16 cellular contexts compared by ENCODE assay signal in genomic region chr16:85989863-85990643, GRCh38.
DNase-seq lines count a peak whose midpoint lies in the region; ATAC-seq and TF ChIP-seq lines count a peak whose summit lies in the region.
"Had no signal": no experiment of that assay in that cellular context is flagged by ENCODE, and none has a peak within 500 bp of the region (broad histone marks: within the 10 kb centered on the region; RNA-seq: fewer than 3 reads in every experiment).

No MANE protein-coding gene starts in this region.

- no peaks in the 10 kb centered on the region for H3F3A ChIP-seq in smooth muscle cell (ENCODE audit: low read depth)

- peak overlapping the region; percentile 91 for H3K27ac Mint-ChIP-seq in activated CD8-positive, alpha-beta T cell treated with anti-CD3 and anti-CD28 coated beads for 36 hours
- H3K27ac Mint-ChIP-seq in activated CD8-positive, alpha-beta T cell treated with anti-CD3 and anti-CD28 coated beads, Interleukin-2, amount 10 ng/mL, durations not matched to agents 7 days and 5 days: no peak overlapping the region
- H3K27ac Mint-ChIP-seq: dendritic cell treated with granulocyte-macrophage colony-stimulating factor and Interleukin-4, amounts not matched to agents 40 ng/mL and 50 ng/mL, for 4 days had no signal

- H3K4me1 ChIP-seq in smooth muscle cell (ENCODE audit: low read depth): no peaks in the 10 kb centered on the region

- no peak overlapping the region for H2AFZ ChIP-seq in smooth muscle cell (ENCODE audit: low read depth)

- peaks cover 3% of the 10 kb centered on the region for H3K27me3 ChIP-seq in smooth muscle cell (ENCODE audit: low read depth)

- H3K36me3 Mint-ChIP-seq in activated CD8-positive, alpha-beta T cell treated with anti-CD3 and anti-CD28 coated beads for 36 hours (ENCODE audit: low read depth): peaks cover 5% of the 10 kb centered on the region
- H3K36me3 Mint-ChIP-seq in activated CD8-positive, alpha-beta T cell treated with anti-CD3 and anti-CD28 coated beads, Interleukin-2, amount 10 ng/mL, durations not matched to agents 7 days and 5 days (ENCODE audit: low read depth): no peaks in the 10 kb centered on the region
- H3K36me3 Mint-ChIP-seq: T-cell had no signal

- H3K9me3 ChIP-seq in smooth muscle cell (replicated peaks; ENCODE audit: low read depth): no peaks in the 10 kb centered on the region
- H3K9me3 ChIP-seq: heart right ventricle, neutrophil had no signal

- peaks cover 4% of the 10 kb centered on the region for H3K9me3 Mint-ChIP-seq in activated CD8-positive, alpha-beta T cell treated with anti-CD3 and anti-CD28 coated beads for 36 hours
- H3K9me3 Mint-ChIP-seq in activated CD8-positive, alpha-beta T cell treated with anti-CD3 and anti-CD28 coated beads, Interleukin-2, amount 10 ng/mL, durations not matched to agents 7 days and 5 days (ENCODE audit: insufficient read depth): no peaks in the 10 kb centered on the region
- H3K9me3 Mint-ChIP-seq: dendritic cell treated with granulocyte-macrophage colony-stimulating factor and Interleukin-4, amounts not matched to agents 40 ng/mL and 50 ng/mL, for 4 days; T-cell had no signal

- H3K4me3 ChIP-seq in smooth muscle cell: no peak overlapping the region
- H3K4me3 ChIP-seq: heart right ventricle had no signal

- H3K27ac ChIP-seq in caudate nucleus (ENCODE audit: low read depth, low read length) (peak overlapping the region; percentile 96), smooth muscle cell (ENCODE audit: low read depth) (no peak overlapping the region)
- H3K27ac ChIP-seq: C4-2B, heart right ventricle, neutrophil had no signal

- peak overlapping the region; percentile 22 for H3K4me3 Mint-ChIP-seq in activated CD8-positive, alpha-beta T cell treated with anti-CD3 and anti-CD28 coated beads for 36 hours
- no peak overlapping the region for H3K4me3 Mint-ChIP-seq in activated CD8-positive, alpha-beta T cell treated with anti-CD3 and anti-CD28 coated beads, Interleukin-2, amount 10 ng/mL, durations not matched to agents 7 days and 5 days
- H3K4me3 Mint-ChIP-seq: dendritic cell treated with granulocyte-macrophage colony-stimulating factor and Interleukin-4, amounts not matched to agents 40 ng/mL and 50 ng/mL, for 4 days had no signal

- H4K20me1 ChIP-seq in smooth muscle cell (ENCODE audit: low read depth): no peaks in the 10 kb centered on the region

- H3K79me2 ChIP-seq in smooth muscle cell (ENCODE audit: low read depth): no peaks in the 10 kb centered on the region

- H3K36me3 ChIP-seq in smooth muscle cell (ENCODE audit: low read depth): no peaks in the 10 kb centered on the region
- H3K36me3 ChIP-seq: heart right ventricle, neutrophil had no signal

- 59% methylated on average over 15 of the region's 15 CpGs for WGBS in smooth muscle cell (ENCODE audit: low lambda C conversion rate)

- peak overlapping the region; percentile 50 for H3K4me2 ChIP-seq in smooth muscle cell

- POLR2A ChIA-PET in activated CD8-positive, alpha-beta T cell treated with anti-CD3 and anti-CD28 coated beads for 36 hours (lab: Charles Lee): interaction anchor here (0.7 to 2.8 kb wide), 15 partner anchors 9 to 169 kb away, joined by 3 to 16 read pairs (median 5); partner anchors contain the start of gene IRF8
- POLR2A ChIA-PET in activated CD8-positive, alpha-beta T cell treated with anti-CD3 and anti-CD28 coated beads, Interleukin-2, amount 10 ng/mL, durations not matched to agents 7 days and 5 days (lab: Charles Lee): interaction anchor here (0.8 to 1.3 kb wide), 2 partner anchors 87 to 171 kb away, joined by 3 read pairs; no protein-coding TSS in a partner anchor
- POLR2A ChIA-PET in HEK293T (lab: Yijun Ruan, JAX): no interaction called here

- TF ChIP-seq CTCF in activated CD8-positive, alpha-beta T cell treated with anti-CD3 and anti-CD28 coated beads for 36 hours (IDR thresholded peaks at IDR 0.05): no peak
- TF ChIP-seq CTCF in smooth muscle cell (IDR thresholded peaks at IDR 0.05; ENCODE audit: borderline replicate concordance, insufficient read depth, poor library complexity, severe bottlenecking): no peak

- H3K4me1 Mint-ChIP-seq in activated CD8-positive, alpha-beta T cell treated with anti-CD3 and anti-CD28 coated beads for 36 hours (ENCODE audit: low read depth): peaks cover 79% of the 10 kb centered on the region
- H3K4me1 Mint-ChIP-seq in activated CD8-positive, alpha-beta T cell treated with anti-CD3 and anti-CD28 coated beads, Interleukin-2, amount 10 ng/mL, durations not matched to agents 7 days and 5 days (ENCODE audit: low read depth): peaks cover 49% of the 10 kb centered on the region

- CTCF ChIA-PET in activated CD8-positive, alpha-beta T cell treated with anti-CD3 and anti-CD28 coated beads for 36 hours (lab: Charles Lee): interaction anchor here (0.7 to 14.7 kb wide), 11 partner anchors 15 to 176 kb away, joined by 3 to 257 read pairs (median 5); partner anchors contain the start of gene IRF8
- CTCF ChIA-PET in activated CD8-positive, alpha-beta T cell treated with anti-CD3 and anti-CD28 coated beads, Interleukin-2, amount 10 ng/mL, durations not matched to agents 7 days and 5 days (lab: Charles Lee): interaction anchor here (1.0 to 15.3 kb wide), 6 partner anchors 8 to 169 kb away, joined by 4 to 385 read pairs (median 4); no protein-coding TSS in a partner anchor
- CTCF ChIA-PET in HEK293T (lab: Yijun Ruan, JAX): interaction anchor here (1.0 to 5.8 kb wide), 4 partner anchors 26 to 171 kb away, joined by 5 to 45 read pairs (median 18); no protein-coding TSS in a partner anchor

- H3K27me3 Mint-ChIP-seq in activated CD8-positive, alpha-beta T cell treated with anti-CD3 and anti-CD28 coated beads for 36 hours: no peaks in the 10 kb centered on the region
- H3K27me3 Mint-ChIP-seq in activated CD8-positive, alpha-beta T cell treated with anti-CD3 and anti-CD28 coated beads, Interleukin-2, amount 10 ng/mL, durations not matched to agents 7 days and 5 days (ENCODE audit: low read depth): no peaks in the 10 kb centered on the region

- no peak for DNase-seq in activated CD8-positive, alpha-beta T cell treated with anti-CD3 and anti-CD28 coated beads for 36 hours
- no peak for DNase-seq in activated CD8-positive, alpha-beta T cell treated with anti-CD3 and anti-CD28 coated beads, Interleukin-2, amount 10 ng/mL, durations not matched to agents 7 days and 5 days
- no peak for DNase-seq in HEK293T (ENCODE audit: extremely low spot score)
- peak in 1 of 61 donors; percentile 50 for DNase-seq in caudate nucleus (lab: John Stamatoyannopoulos, UW)
- no peak for DNase-seq in smooth muscle cell (lab: John Stamatoyannopoulos, UW; ENCODE audit: unreplicated experiment)
- no peak for DNase-seq in activated CD8-positive, alpha-beta memory T cell treated with anti-CD3 and anti-CD28 coated beads, Interleukin-2, amount 50 U/mL, for 4 hours
- DNase-seq: heart right ventricle, left ventricle myocardium superior, NCI-H1417, NCI-H69 had no signal

- ATAC-seq in activated CD8-positive, alpha-beta T cell treated with anti-CD3 and anti-CD28 coated beads for 36 hours: peak; percentile 18
- no peak for ATAC-seq in activated CD8-positive, alpha-beta T cell treated with anti-CD3 and anti-CD28 coated beads, Interleukin-2, amount 10 ng/mL, durations not matched to agents 7 days and 5 days
- no peak for ATAC-seq in GM18909 (IDR thresholded peaks at IDR 0.05; ENCODE audit: poor library complexity, unreplicated experiment)
- no peak for ATAC-seq in HG03457 (IDR thresholded peaks at IDR 0.05; ENCODE audit: unreplicated experiment)
- ATAC-seq: heart right ventricle, left ventricle myocardium superior, T-cell had no signal

- no peak overlapping the region for H3K9ac ChIP-seq in smooth muscle cell (ENCODE audit: low read depth)

- intact Hi-C loops in activated CD8-positive, alpha-beta T cell treated with anti-CD3 and anti-CD28 coated beads for 36 hours (cut with micrococcal nuclease): loop anchor here (5.0 kb wide), 2 partner anchors 53 to 88 kb away; no protein-coding TSS in a partner anchor

TF ChIP-seq in HEK293T, 16 proteins besides CTCF, POLR2A, EP300 and RAD21:
- TF ChIP-seq ARNT (IDR thresholded peaks at IDR 0.05) (no peak), PKNOX1 (IDR thresholded peaks at IDR 0.05) (peak; percentile 20; the same call in 1 of the 2 replicates), CTBP1 (IDR thresholded peaks at IDR 0.05; ENCODE audit: borderline replicate concordance) (peak; percentile 78; the same call in 1 of the 2 replicates)
